In the genomic region with DNA sequence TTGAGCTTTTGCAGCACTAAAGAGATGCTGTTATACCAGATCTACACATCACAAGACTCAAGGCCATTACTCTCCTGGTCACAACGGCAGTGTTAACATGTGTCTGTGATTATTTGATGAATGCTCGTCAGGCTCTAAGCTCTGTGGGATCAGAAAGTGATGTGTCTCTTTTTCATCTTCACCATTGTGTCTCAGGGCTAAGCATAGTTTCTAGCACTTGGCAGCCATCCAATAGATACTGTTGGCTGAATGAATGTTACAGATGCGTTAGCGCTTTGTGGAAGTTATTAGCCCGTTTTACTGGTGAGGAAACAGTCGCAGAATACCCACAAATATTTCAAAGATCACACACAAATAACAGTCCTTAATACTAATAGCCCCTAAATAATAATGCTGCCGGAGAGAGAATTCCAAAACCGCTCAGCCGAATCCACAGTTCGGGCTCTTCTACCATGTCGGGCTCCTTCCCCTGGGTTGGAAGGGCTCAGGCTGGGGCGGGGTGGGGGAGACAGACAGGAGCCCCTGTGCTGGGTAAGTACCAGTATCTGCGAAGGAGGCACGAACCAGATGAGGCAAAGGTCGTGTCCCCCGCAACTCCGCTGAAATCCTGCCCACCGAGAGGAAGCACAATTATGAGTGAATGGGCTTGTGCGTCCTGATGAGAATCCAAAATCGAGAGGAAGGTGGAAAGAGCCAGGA, we compare ENCODE assay signal across 1 cellular context.
TF ChIP-seq lines count a peak whose summit lies in the region.

No MANE protein-coding gene starts in this region.

TF ChIP-seq in HCT116, 20 proteins besides CTCF, POLR2A, EP300 and RAD21 (continued from another document):
- TF ChIP-seq, protein P1, sequence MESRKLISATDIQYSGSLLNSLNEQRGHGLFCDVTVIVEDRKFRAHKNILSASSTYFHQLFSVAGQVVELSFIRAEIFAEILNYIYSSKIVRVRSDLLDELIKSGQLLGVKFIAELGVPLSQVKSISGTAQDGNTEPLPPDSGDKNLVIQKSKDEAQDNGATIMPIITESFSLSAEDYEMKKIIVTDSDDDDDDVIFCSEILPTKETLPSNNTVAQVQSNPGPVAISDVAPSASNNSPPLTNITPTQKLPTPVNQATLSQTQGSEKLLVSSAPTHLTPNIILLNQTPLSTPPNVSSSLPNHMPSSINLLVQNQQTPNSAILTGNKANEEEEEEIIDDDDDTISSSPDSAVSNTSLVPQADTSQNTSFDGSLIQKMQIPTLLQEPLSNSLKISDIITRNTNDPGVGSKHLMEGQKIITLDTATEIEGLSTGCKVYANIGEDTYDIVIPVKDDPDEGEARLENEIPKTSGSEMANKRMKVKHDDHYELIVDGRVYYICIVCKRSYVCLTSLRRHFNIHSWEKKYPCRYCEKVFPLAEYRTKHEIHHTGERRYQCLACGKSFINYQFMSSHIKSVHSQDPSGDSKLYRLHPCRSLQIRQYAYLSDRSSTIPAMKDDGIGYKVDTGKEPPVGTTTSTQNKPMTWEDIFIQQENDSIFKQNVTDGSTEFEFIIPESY (IDR thresholded peaks at IDR 0.05; ENCODE audit: extremely low read depth, insufficient replicate concordance, low read length) = no peak
- TF ChIP-seq ZFX (IDR thresholded peaks at IDR 0.05) = no peak
- no peak for TF ChIP-seq CEBPB (IDR thresholded peaks at IDR 0.05; ENCODE audit: low read depth)
- TF ChIP-seq EZH2phosphoT487 (IDR thresholded peaks at IDR 0.05; ENCODE audit: borderline replicate concordance) = no peak
- no peak for TF ChIP-seq ZNF274 (IDR thresholded peaks at IDR 0.05; ENCODE audit: low read depth, low read length)
- TF ChIP-seq CBX3 (IDR thresholded peaks at IDR 0.05; ENCODE audit: low read depth) = no peak
- TF ChIP-seq EZH2 (IDR thresholded peaks at IDR 0.05) = no peak
- no peak for TF ChIP-seq EGR1 (IDR thresholded peaks at IDR 0.05; ENCODE audit: low read depth)
- TF ChIP-seq, protein P2, sequence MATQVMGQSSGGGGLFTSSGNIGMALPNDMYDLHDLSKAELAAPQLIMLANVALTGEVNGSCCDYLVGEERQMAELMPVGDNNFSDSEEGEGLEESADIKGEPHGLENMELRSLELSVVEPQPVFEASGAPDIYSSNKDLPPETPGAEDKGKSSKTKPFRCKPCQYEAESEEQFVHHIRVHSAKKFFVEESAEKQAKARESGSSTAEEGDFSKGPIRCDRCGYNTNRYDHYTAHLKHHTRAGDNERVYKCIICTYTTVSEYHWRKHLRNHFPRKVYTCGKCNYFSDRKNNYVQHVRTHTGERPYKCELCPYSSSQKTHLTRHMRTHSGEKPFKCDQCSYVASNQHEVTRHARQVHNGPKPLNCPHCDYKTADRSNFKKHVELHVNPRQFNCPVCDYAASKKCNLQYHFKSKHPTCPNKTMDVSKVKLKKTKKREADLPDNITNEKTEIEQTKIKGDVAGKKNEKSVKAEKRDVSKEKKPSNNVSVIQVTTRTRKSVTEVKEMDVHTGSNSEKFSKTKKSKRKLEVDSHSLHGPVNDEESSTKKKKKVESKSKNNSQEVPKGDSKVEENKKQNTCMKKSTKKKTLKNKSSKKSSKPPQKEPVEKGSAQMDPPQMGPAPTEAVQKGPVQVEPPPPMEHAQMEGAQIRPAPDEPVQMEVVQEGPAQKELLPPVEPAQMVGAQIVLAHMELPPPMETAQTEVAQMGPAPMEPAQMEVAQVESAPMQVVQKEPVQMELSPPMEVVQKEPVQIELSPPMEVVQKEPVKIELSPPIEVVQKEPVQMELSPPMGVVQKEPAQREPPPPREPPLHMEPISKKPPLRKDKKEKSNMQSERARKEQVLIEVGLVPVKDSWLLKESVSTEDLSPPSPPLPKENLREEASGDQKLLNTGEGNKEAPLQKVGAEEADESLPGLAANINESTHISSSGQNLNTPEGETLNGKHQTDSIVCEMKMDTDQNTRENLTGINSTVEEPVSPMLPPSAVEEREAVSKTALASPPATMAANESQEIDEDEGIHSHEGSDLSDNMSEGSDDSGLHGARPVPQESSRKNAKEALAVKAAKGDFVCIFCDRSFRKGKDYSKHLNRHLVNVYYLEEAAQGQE (IDR thresholded peaks at IDR 0.05; ENCODE audit: low read depth) = no peak
- TF ChIP-seq ELF1 (IDR thresholded peaks at IDR 0.05; ENCODE audit: borderline replicate concordance, low read depth) = no peak
